37 cellular contexts compared by ENCODE assay signal in genomic region chr10:9766762-9767161, GRCh38.
DNase-seq lines count a peak whose midpoint lies in the region; ATAC-seq and TF ChIP-seq lines count a peak whose summit lies in the region.
"Had no signal": no experiment of that assay in that cellular context is flagged by ENCODE, and none has a peak within 500 bp of the region (broad histone marks: within the 10 kb centered on the region; RNA-seq: fewer than 3 reads in every experiment).

No MANE protein-coding gene starts in this region.

- H3K27ac ChIP-seq in C4-2B: no peak overlapping the region
- H3K27ac ChIP-seq: A549, adrenal gland, breast epithelium, coronary artery, foreskin keratinocyte, GM23248, thoracic aorta had no signal

- H3K27me3 Mint-ChIP-seq in chondrocyte (ENCODE audit: low read depth): no peaks in the 10 kb centered on the region
- H3K27me3 Mint-ChIP-seq: stimulated activated naive CD8-positive, alpha-beta T cell treated with anti-CD3 and anti-CD28 coated beads, Interleukin-15, amount 100 ng/mL, for 72 hours had no signal

- TF ChIP-seq CTCF in C4-2B (conservative IDR thresholded peaks at IDR 0.05) (peak; percentile 12; the same call in 1 of the 2 replicates), chondrocyte (IDR thresholded peaks at IDR 0.05) (peak; percentile 35)

- no peak for ATAC-seq in HG03175 (IDR thresholded peaks at IDR 0.05; ENCODE audit: unreplicated experiment)
- ATAC-seq: A549; activated CD4-positive, CD25-positive, alpha-beta regulatory T cell treated with anti-CD3 and anti-CD28 coated beads, Interleukin-2, amount 50 U/mL, for 24 hours; foreskin keratinocyte; left colon; PC-3; sciatic nerve; stimulated activated naive CD8-positive, alpha-beta T cell treated with anti-CD3 and anti-CD28 coated beads, Interleukin-15, amount 100 ng/mL, for 72 hours had no signal

- no peak overlapping the region for H3K4me3 Mint-ChIP-seq in chondrocyte (ENCODE audit: unreplicated experiment)
- H3K4me3 Mint-ChIP-seq: activated CD4-positive, alpha-beta memory T cell treated with anti-CD3 and anti-CD28 coated beads for 36 hours; activated T-helper 1 cell treated with anti-CD3 and anti-CD28 coated beads, Interleukin-12 subunit alpha, Interleukin-12 subunit beta, Interleukin-2, Interleukin-4 antibody, amounts not matched to agents 30 ng/mL and 10 ng/mL and 1 ng/mL, durations not matched to agents 14 hours and 24 hours and 36 hours; CD4-positive, alpha-beta T cell; stimulated activated naive CD8-positive, alpha-beta T cell treated with anti-CD3 and anti-CD28 coated beads, Interleukin-15, amount 100 ng/mL, for 72 hours had no signal

- no peaks in the 10 kb centered on the region for H3K36me3 Mint-ChIP-seq in chondrocyte (ENCODE audit: low read depth)
- H3K36me3 Mint-ChIP-seq: activated CD4-positive, alpha-beta memory T cell treated with anti-CD3 and anti-CD28 coated beads for 36 hours had no signal

- H3K27ac Mint-ChIP-seq in chondrocyte (ENCODE audit: unreplicated experiment): no peak overlapping the region
- H3K27ac Mint-ChIP-seq: activated CD4-positive, alpha-beta memory T cell treated with anti-CD3 and anti-CD28 coated beads for 36 hours; activated T-helper 1 cell treated with anti-CD3 and anti-CD28 coated beads, Interleukin-12 subunit alpha, Interleukin-12 subunit beta, Interleukin-2, Interleukin-4 antibody, amounts not matched to agents 30 ng/mL and 10 ng/mL and 1 ng/mL, durations not matched to agents 14 hours and 24 hours and 36 hours; CD4-positive, alpha-beta T cell; stimulated activated naive CD8-positive, alpha-beta T cell treated with anti-CD3 and anti-CD28 coated beads, Interleukin-15, amount 100 ng/mL, for 72 hours had no signal

- DNase-seq in NAMALWA (ENCODE audit: low spot score): peak; percentile 4
- DNase-seq in chondrocyte (ENCODE audit: low spot score): no peak
- DNase-seq in iPS-NIHi11 (ENCODE audit: low spot score): peak; percentile 8
- DNase-seq in GOT3 (lab: John Stamatoyannopoulos, UW): no peak
- DNase-seq in activated CD4-positive, alpha-beta T cell treated with anti-CD3 and anti-CD28 coated beads for 48 hours: no peak
- DNase-seq in SIG-M5 treated with dmso at 0.1 percent for 504 hours (lab: John Stamatoyannopoulos, UW; ENCODE audit: unreplicated experiment): no peak
- DNase-seq: activated CD4-positive, alpha-beta memory T cell treated with anti-CD3 and anti-CD28 coated beads for 36 hours; activated naive CD4-positive, alpha-beta T cell treated with Interleukin-2 at 50 U/mL for 16 hours; adrenal gland; AML-193; CD4-positive, alpha-beta T cell; effector memory CD4-positive, alpha-beta T cell; foreskin keratinocyte; GM23248; head of caudate nucleus; KG1; left colon; MM.1S; NCI-H1417; NCI-H2029 treated with DMSO at 0.1 percent for 48 hours; NCI-H2227 treated with DMSO at 0.1 percent for 48 hours; NCI-H526 treated with DMSO at 0.1 percent for 48 hours; NK-92 treated with Interleukin-12 subunit alpha and Interleukin-12 subunit beta, amount 100 ng/mL, for 24 hours; PC-3; SK-N-SH; stimulated activated CD4-positive, alpha-beta T cell treated with anti-CD3 and anti-CD28 coated beads, Interleukin-12 subunit alpha, Interleukin-12 subunit beta, amount 100 ng/mL, for 4 hours; stimulated activated CD4-positive, alpha-beta T cell treated with anti-CD3 and anti-CD28 coated beads, Interleukin-2, amount 100 ng/mL, for 48 hours; stimulated activated naive CD8-positive, alpha-beta T cell treated with anti-CD3 and anti-CD28 coated beads, Interleukin-15, amount 100 ng/mL, for 72 hours had no signal

- peaks cover 13% of the 10 kb centered on the region for H3K4me1 Mint-ChIP-seq in chondrocyte (ENCODE audit: low read depth)
- H3K4me1 Mint-ChIP-seq: stimulated activated naive CD8-positive, alpha-beta T cell treated with anti-CD3 and anti-CD28 coated beads, Interleukin-15, amount 100 ng/mL, for 72 hours had no signal

- peaks cover 3% of the 10 kb centered on the region for H3K9me3 Mint-ChIP-seq in chondrocyte (ENCODE audit: low read depth)
- H3K9me3 Mint-ChIP-seq: activated CD4-positive, alpha-beta memory T cell treated with anti-CD3 and anti-CD28 coated beads for 36 hours; activated T-helper 1 cell treated with anti-CD3 and anti-CD28 coated beads, Interleukin-12 subunit alpha, Interleukin-12 subunit beta, Interleukin-2, Interleukin-4 antibody, amounts not matched to agents 30 ng/mL and 10 ng/mL and 1 ng/mL, durations not matched to agents 14 hours and 24 hours and 36 hours; stimulated activated naive CD8-positive, alpha-beta T cell treated with anti-CD3 and anti-CD28 coated beads, Interleukin-15, amount 100 ng/mL, for 72 hours had no signal

Comparison
In these comparisons a context has a peak if more than half of its experiments do, and no peak if none do; other contexts are left out.
1. DNase-seq: peak in NAMALWA (single experiment) and iPS-NIHi11 (single experiment); none in chondrocyte (single experiment), GOT3 (single experiment), activated CD4-positive, alpha-beta T cell treated with anti-CD3 and anti-CD28 coated beads for 48 hours (single experiment) and SIG-M5 treated with dmso at 0.1 percent for 504 hours (single experiment).